Comparison of ENCODE assay signal across 24 cellular contexts in the genomic region with DNA sequence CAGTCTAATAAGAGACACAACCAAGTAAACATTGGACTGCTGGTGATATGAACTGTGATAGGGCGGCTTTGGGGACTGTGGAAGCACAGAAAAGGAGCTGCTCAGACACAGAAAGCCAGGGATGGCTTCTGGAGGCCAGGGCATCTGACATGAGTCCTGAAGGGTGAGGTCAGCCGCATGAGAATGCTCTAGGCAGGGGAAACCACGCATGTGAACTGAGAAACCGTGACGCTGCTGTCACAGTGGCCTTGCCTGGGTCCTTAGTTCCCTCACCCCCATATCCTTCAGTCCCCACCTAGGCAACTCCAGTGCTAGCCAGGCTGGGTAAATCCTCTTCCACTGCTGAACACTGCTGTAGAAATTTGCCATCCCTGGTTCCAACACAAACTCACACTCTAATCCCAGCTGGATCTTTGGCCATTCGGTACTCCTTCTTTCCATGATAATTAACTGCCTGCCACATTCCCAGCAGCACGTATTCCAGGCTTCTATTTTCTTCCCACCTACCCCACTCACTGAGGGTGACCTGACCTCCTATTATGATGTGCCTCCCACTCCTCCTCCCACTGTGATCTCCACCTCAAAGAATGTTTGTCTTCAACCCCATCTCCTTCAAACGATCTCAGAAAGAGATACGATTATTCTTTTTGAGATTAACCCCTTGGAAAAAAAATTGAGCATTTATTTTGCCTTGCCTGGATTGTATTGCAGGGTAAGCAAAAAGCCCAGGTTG. TPM values are rescaled to one million over a fixed set of nuclear protein-coding genes. Genes with fewer than 3 reads are reported as not detected.
"Had no signal": no experiment of that assay in that cellular context is flagged by ENCODE, and none has a peak within 500 bp of the region (broad histone marks: within the 10 kb centered on the region; RNA-seq: fewer than 3 reads in every experiment).

No MANE protein-coding gene starts in this region.

- ATAC-seq: body of pancreas; heart left ventricle; left cardiac atrium; sciatic nerve; stimulated activated effector memory CD8-positive, alpha-beta T cell treated with anti-CD3 and anti-CD28 coated beads, Interleukin-12 subunit alpha, Interleukin-12 subunit beta, amount 100 ng/mL, for 72 hours had no signal

- H3K27ac ChIP-seq: body of pancreas, heart left ventricle, stomach, suprapubic skin, tibial nerve had no signal

- H3K27ac Mint-ChIP-seq: dendritic cell treated with granulocyte-macrophage colony-stimulating factor and Interleukin-4, amounts not matched to agents 40 ng/mL and 50 ng/mL, for 4 days had no signal

- H3K9me3 ChIP-seq: body of pancreas, heart left ventricle, suprapubic skin had no signal

- H3K27me3 Mint-ChIP-seq: activated T-cell treated with anti-CD3 and anti-CD28 coated beads, Interleukin-2, amount 50 U/mL, for 24 hours had no signal

- H3K4me1 ChIP-seq: body of pancreas, stomach, suprapubic skin, tibial nerve had no signal

- H3K4me3 Mint-ChIP-seq: activated T-cell treated with anti-CD3 and anti-CD28 coated beads, Interleukin-2, amount 50 U/mL, for 24 hours; dendritic cell treated with granulocyte-macrophage colony-stimulating factor and Interleukin-4, amounts not matched to agents 40 ng/mL and 50 ng/mL, for 4 days; nephron progenitor cell; stimulated activated effector memory CD8-positive, alpha-beta T cell treated with anti-CD3 and anti-CD28 coated beads, Interleukin-12 subunit alpha, Interleukin-12 subunit beta, amount 100 ng/mL, for 72 hours had no signal

- DNase-seq: activated CD4-positive, alpha-beta T cell treated with anti-CD3 and anti-CD28 coated beads for 1 hour; activated CD4-positive, alpha-beta T cell treated with anti-CD3 and anti-CD28 coated beads, Interleukin-2, amount 50 U/mL, for 1 hour; activated CD8-positive, alpha-beta memory T cell treated with anti-CD3 and anti-CD28 coated beads, Interleukin-2, amount 50 U/mL, for 4 hours; activated naive CD4-positive, alpha-beta T cell treated with Interleukin-2 at 50 U/mL for 16 hours; activated T-cell treated with anti-CD3 and anti-CD28 coated beads, Interleukin-2, amount 50 U/mL, for 24 hours; body of pancreas; effector CD4-positive, alpha-beta T cell; heart left ventricle; left cardiac atrium; mesenchymal stem cell; nephron progenitor cell; posterior cingulate gyrus; small intestine; stimulated activated CD4-positive, alpha-beta T cell treated with anti-CD3 and anti-CD28 coated beads, Interleukin-2, amount 100 ng/mL, for 24 hours; stomach; T-helper 9 cell had no signal

- H3K36me3 ChIP-seq: heart left ventricle, stomach, suprapubic skin, tibial nerve had no signal

- H3K4me3 ChIP-seq: body of pancreas, heart left ventricle, stomach, suprapubic skin, tibial nerve had no signal

- H3K9me3 Mint-ChIP-seq: stimulated activated effector memory CD8-positive, alpha-beta T cell treated with anti-CD3 and anti-CD28 coated beads, Interleukin-12 subunit alpha, Interleukin-12 subunit beta, amount 100 ng/mL, for 72 hours had no signal

- FAIRE-seq: endometrium, islet of Langerhans, small intestine had no signal

- H3K27me3 ChIP-seq: body of pancreas, tibial nerve had no signal

RNA-seq across cellular contexts. Expression of gene CRYGS, which starts 31.4 kb away (rescaled TPM):
- total RNA-seq: epithelial cell of proximal tubule had no signal
